In the genomic region with DNA sequence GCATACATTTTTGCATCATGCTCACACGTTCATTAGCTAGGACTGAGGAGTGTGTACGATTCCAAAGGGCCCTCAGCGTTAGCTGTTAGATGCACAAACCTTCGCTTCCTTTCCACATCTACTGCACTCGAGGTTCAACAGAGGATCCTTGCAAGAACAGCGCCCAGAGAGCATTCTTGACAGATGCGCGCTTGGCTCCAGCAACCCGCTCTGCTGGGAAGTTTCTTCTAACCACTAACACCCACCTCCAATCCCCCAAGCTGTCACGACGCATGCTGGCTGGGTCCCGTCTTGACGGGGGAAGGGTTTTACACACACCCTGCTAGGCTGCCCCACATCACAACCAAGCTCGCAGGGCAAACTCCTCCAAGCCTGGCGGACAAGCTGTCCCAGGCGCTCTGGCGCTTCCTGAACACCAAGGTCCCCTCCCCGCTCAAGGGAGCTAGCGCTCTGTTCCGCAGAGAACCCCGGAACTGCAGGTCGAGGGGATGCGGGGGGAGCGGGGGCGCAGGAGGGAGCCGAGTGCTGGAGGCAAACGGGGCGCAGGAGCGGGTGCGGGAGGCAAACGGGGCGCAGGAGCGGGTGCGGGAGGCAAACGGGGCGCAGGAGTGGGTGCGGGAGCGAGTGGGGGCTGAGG, we compare ENCODE assay signal across 8 cellular contexts. TPM values are rescaled to one million over a fixed set of nuclear protein-coding genes. Genes with fewer than 3 reads are reported as not detected.
DNase-seq lines count a peak whose midpoint lies in the region; ATAC-seq, FAIRE-seq and TF ChIP-seq lines count a peak whose summit lies in the region.

No MANE protein-coding gene starts in this region.

- H3K9me1 ChIP-seq in K562 (ENCODE audit: control insufficient read depth, insufficient read depth, low read length) = no peaks in the 10 kb centered on the region

- H3K4me3 ChIP-seq in K562 = peak overlapping the region; percentile 13; the same call in 1 of the 2 replicates
- H3K4me3 ChIP-seq in skin epidermis = peak overlapping the region; percentile 32 to 54 (median 43)

- H3K9me3 ChIP-seq in ES-I3 (ENCODE audit: control insufficient read depth, insufficient read depth, low read length) = no peaks in the 10 kb centered on the region
- H3K9me3 ChIP-seq in K562 (replicated peaks; ENCODE audit: control insufficient read depth, insufficient read depth, low read depth, low read length) = no peaks in the 10 kb centered on the region

- H3K27ac ChIP-seq in K562 (ENCODE audit: extremely low read depth, low read depth, low read length) (no peak overlapping the region), skin epidermis (peak overlapping the region in 12 of 21 experiments; percentile 24 to 80 (median 48))

- no peak for TF ChIP-seq RAD21 in K562 (CRISPR knock-in tag; conservative IDR thresholded peaks at IDR 0.05 in 1 of 2, IDR thresholded peaks at IDR 0.05 in 1 of 2)

- POLR2A ChIA-PET in K562 (lab: Yijun Ruan, JAX) = no interaction called here

- H3K4me1 ChIP-seq in ES-I3 (ENCODE audit: insufficient read depth, low read length) (no peaks in the 10 kb centered on the region), K562 (replicated peaks in 1 of 2; ENCODE audit: control insufficient read depth in 2 of 2, insufficient read depth in 2 of 2, low read length in 2 of 2) (peaks cover 0 to 4% of the 10 kb centered on the region in 2 experiments; a peak in 1 of 5 replicates)

- 5% methylated on average over 18 of the region's 38 CpGs for WGBS in K562 (ENCODE audit: insufficient coverage, low coverage, missing lambda C conversion rate)

- intact Hi-C loops in K562 (cut with micrococcal nuclease) = no loop called here

- H3K79me2 ChIP-seq in K562 (ENCODE audit: control insufficient read depth, insufficient read depth, low read length) = no peaks in the 10 kb centered on the region

- 0 out of 3 replicates have a peak, but pooled peaks have one; percentile 26 for ATAC-seq in K562

- H3K9ac ChIP-seq in ES-I3 (ENCODE audit: low read depth, low read length) = peak overlapping the region; percentile 72
- H3K9ac ChIP-seq in K562 (ENCODE audit: insufficient read depth in 1 of 2, low read depth in 2 of 2, low read length in 2 of 2) = peak overlapping the region in 1 of 2 experiments; percentile 26; a peak in 1 of 4 replicates

- no peak for FAIRE-seq in K562 (lab: Jason Lieb, UNC)

- DNase-seq in H4 (ENCODE audit: low spot score) (peak; percentile 50), NCI-H526 treated with DMSO at 0.1 percent for 48 hours (lab: John Stamatoyannopoulos, UW) (peak; percentile 47), K562 (ENCODE audit: extremely low read depth in 1 of 4, low spot score in 3 of 4) (no peak), islet precursor cell (peak; percentile 79), inferior parietal cortex (ENCODE audit: extremely low spot score) (no peak)
- no peak for DNase-seq in effector CD4-positive, alpha-beta T cell

- TF ChIP-seq EP300 in K562 (IDR thresholded peaks at IDR 0.05; ENCODE audit: low read length) = no peak

- CTCF ChIA-PET in K562 (lab: Yijun Ruan, JAX; ENCODE audit: low intra/inter-chr PET ratio) = no interaction called here

- TF ChIP-seq POLR2A in K562 (conservative IDR thresholded peaks at IDR 0.05) = no peak

- no TSS peak for BruUV-seq in K562 (replicated peaks; lab: Mats Ljungman, UMichigan)

- no peak for TF ChIP-seq CTCF in K562 (IDR thresholded peaks at IDR 0.05 in 2 of 3, conservative IDR thresholded peaks at IDR 0.05 in 1 of 3; ENCODE audit: insufficient read depth in 2 of 3, low read depth in 1 of 3, low read length in 3 of 3)

- peaks cover 4 to 8% of the 10 kb centered on the region in 2 experiments; a peak in 4 of 5 replicates for H3K27me3 ChIP-seq in K562 (ENCODE audit: control insufficient read depth in 2 of 2, insufficient read depth in 2 of 2, low read length in 2 of 2)

- H3K4me2 ChIP-seq in K562 (ENCODE audit: insufficient read depth, low read length) = 0 out of 2 replicates have a peak overlapping the region, but pooled peaks have one; percentile 6

- no peaks in the 10 kb centered on the region for H4K20me1 ChIP-seq in K562 (replicated peaks; ENCODE audit: control insufficient read depth, insufficient read depth, low read length)

- in situ Hi-C loops in K562 (cut with MboI) = no loop called here

- H2AFZ ChIP-seq in K562 (ENCODE audit: low read depth, low read length) = no peak overlapping the region

- H3K36me3 ChIP-seq in ES-I3 (ENCODE audit: insufficient read depth, low read length) (no peaks in the 10 kb centered on the region), K562 (ENCODE audit: control insufficient read depth, insufficient read depth, low read length) (no peaks in the 10 kb centered on the region)

TF ChIP-seq in K562, 482 proteins besides CTCF, POLR2A, EP300 and RAD21 (continues in another document):
- no peak for TF ChIP-seq ZBTB49 (CRISPR knock-in tag; IDR thresholded peaks at IDR 0.05; ENCODE audit: borderline replicate concordance)
- no peak for TF ChIP-seq CBX3 (IDR thresholded peaks at IDR 0.05; ENCODE audit: borderline replicate concordance in 1 of 2, low read length in 2 of 2)
- no peak for TF ChIP-seq ZSCAN32 (CRISPR knock-in tag; IDR thresholded peaks at IDR 0.05)
- no peak for TF ChIP-seq ZNF589 (CRISPR knock-in tag; IDR thresholded peaks at IDR 0.05; ENCODE audit: low read depth)
- TF ChIP-seq ASH1L (IDR thresholded peaks at IDR 0.05; ENCODE audit: borderline replicate concordance, low read depth, partially characterized antibody) = no peak
- no peak for TF ChIP-seq NCOA1 (IDR thresholded peaks at IDR 0.05; ENCODE audit: low read depth)
- TF ChIP-seq, protein P1, sequence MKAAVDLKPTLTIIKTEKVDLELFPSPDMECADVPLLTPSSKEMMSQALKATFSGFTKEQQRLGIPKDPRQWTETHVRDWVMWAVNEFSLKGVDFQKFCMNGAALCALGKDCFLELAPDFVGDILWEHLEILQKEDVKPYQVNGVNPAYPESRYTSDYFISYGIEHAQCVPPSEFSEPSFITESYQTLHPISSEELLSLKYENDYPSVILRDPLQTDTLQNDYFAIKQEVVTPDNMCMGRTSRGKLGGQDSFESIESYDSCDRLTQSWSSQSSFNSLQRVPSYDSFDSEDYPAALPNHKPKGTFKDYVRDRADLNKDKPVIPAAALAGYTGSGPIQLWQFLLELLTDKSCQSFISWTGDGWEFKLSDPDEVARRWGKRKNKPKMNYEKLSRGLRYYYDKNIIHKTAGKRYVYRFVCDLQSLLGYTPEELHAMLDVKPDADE (conservative IDR thresholded peaks at IDR 0.05; ENCODE audit: control insufficient read depth, low read depth, low read length) = no peak
- TF ChIP-seq IFI16 (CRISPR knock-in tag; IDR thresholded peaks at IDR 0.05) = no peak
- TF ChIP-seq ZNF280B (CRISPR knock-in tag; IDR thresholded peaks at IDR 0.05) = no peak
- no peak for TF ChIP-seq TAF1 (IDR thresholded peaks at IDR 0.05; ENCODE audit: control insufficient read depth, extremely low read depth, insufficient read depth, low read length, severe bottlenecking)
- no peak for TF ChIP-seq FOXP1 (CRISPR knock-in tag; IDR thresholded peaks at IDR 0.05)

RNA-seq across cellular contexts. Expression of gene ADRB1, which starts 0.7 kb away (rescaled TPM):
- total RNA-seq in H4 (2014; rRNA removed; shearing (Covaris generic)) = 1.1 and 1.9 TPM in 2 replicates
- not detected in 2 replicates for total RNA-seq in K562 (2011; cell fraction: chromatin; rRNA removed; ENCODE audit: low replicate concordance)
- total RNA-seq in K562 (2011; cell fraction: nucleolus; rRNA removed) = not detected in 2 replicates
- not detected in 2 replicates for total RNA-seq in K562 (2011; cell fraction: nucleoplasm; rRNA removed)
- total RNA-seq in K562 (2014; rRNA removed) = 0.09 and 0.12 TPM in 2 replicates
- 0.06 TPM in 1 of 2 replicates, not detected in the other for total RNA-seq in K562 (2014; rRNA removed; fragmentation: Illumina TruSeq; extraction: Trizol)
- total RNA-seq in K562 (2015; rRNA removed; fragmentation: Illumina TruSeq; extraction: Trizol) = not detected in 2 replicates
- total RNA-seq in K562 (2021) = 0.07 and 0.11 TPM in 2 replicates
- 0.07 TPM in 1 of 2 replicates, not detected in the other for polyA plus RNA-seq in K562 (2011; rRNA removed)
- polyA plus RNA-seq in K562 (2011; cell fraction: cytosol; rRNA removed) = 0.01 TPM in 1 of 2 replicates, not detected in the other
- polyA plus RNA-seq in K562 (2011; cell fraction: nucleus; rRNA removed) = 0.15 TPM in 1 of 2 replicates, not detected in the other
- 0.10 TPM in 1 of 2 replicates, not detected in the other for polyA plus RNA-seq in K562 (2012)
- polyA plus RNA-seq in K562 (2014; fragmentation: Illumina TruSeq; extraction: Trizol) = not detected in 2 replicates
- polyA plus RNA-seq in K562 (2014; fragmentation: Nextera tagmentation; extraction: Ambion mirVana) = under 1 TPM in 1 of 2 experiments, not detected in 1; 0.07 TPM
- polyA plus RNA-seq in K562 (2014; rRNA removed) = not detected in 2 replicates
- 0.09 TPM in 1 of 2 replicates, not detected in the other for polyA minus RNA-seq in K562 (2011; rRNA and poly(A)+ RNA removed)
- polyA minus RNA-seq in K562 (2011; cell fraction: cytosol; rRNA and poly(A)+ RNA removed) = not detected in 2 replicates
- 0.33 TPM in 1 of 2 replicates, not detected in the other for polyA minus RNA-seq in K562 (2011; cell fraction: nucleus; rRNA and poly(A)+ RNA removed)

Comparison
In these comparisons a context has a peak if more than half of its experiments do, and no peak if none do; other contexts are left out.
1. DNase-seq: peak in H4 (single experiment), NCI-H526 treated with DMSO at 0.1 percent for 48 hours (single experiment) and islet precursor cell (single experiment); none in K562 (0 of 4), inferior parietal cortex (single experiment) and effector CD4-positive, alpha-beta T cell (single experiment).